ENCODE assay signal across 12 cellular contexts in genomic region chr7:132755538-132756481, GRCh38.
A peak's percentile ranks its signal among the peaks of the same experiment; 100 is the strongest.
DNase-seq lines count a peak whose midpoint lies in the region; ATAC-seq and TF ChIP-seq lines count a peak whose summit lies in the region.
"Had no signal": no experiment of that assay in that cellular context is flagged by ENCODE, and none has a peak within 500 bp of the region (broad histone marks: within the 10 kb centered on the region; RNA-seq: fewer than 3 reads in every experiment).

No MANE protein-coding gene starts in this region.

- intact Hi-C loops in left ventricle myocardium superior (cut with micrococcal nuclease), result no loop called here

- ATAC-seq in SK-N-SH treated with all-trans-retinoic acid at 6 μM for 48 hours (peak; percentile 77), left ventricle myocardium superior (peak; percentile 55), HG02588 (IDR thresholded peaks at IDR 0.05; ENCODE audit: unreplicated experiment) (no peak), HG03439 (IDR thresholded peaks at IDR 0.05; ENCODE audit: unreplicated experiment) (no peak), GM21717 (IDR thresholded peaks at IDR 0.05; ENCODE audit: unreplicated experiment) (no peak)

- peak; percentile 62 for DNase-seq in DMS53 (lab: John Stamatoyannopoulos, UW)
- DNase-seq in DMS53 treated with DMSO at 0.1 percent for 48 hours (lab: John Stamatoyannopoulos, UW; ENCODE audit: unreplicated experiment), result no peak
- no peak for DNase-seq in left ventricle myocardium superior
- DNase-seq in superior temporal gyrus (ENCODE audit: extremely low spot score), result peak; percentile 91
- DNase-seq: 8988T; activated CD4-positive, CD25-positive, alpha-beta regulatory T cell treated with anti-CD3 and anti-CD28 coated beads, Interleukin-2, amount 50 U/mL, for 72 hours; KG1; NCI-H2171 had no signal

TF ChIP-seq in SK-N-SH treated with all-trans-retinoic acid at 6 μM for 48 hours, 23 proteins besides CTCF, POLR2A, EP300 and RAD21:
- TF ChIP-seq GLIS3 (CRISPR knock-in tag; IDR thresholded peaks at IDR 0.05) (no peak), CSDC2 (CRISPR knock-in tag; IDR thresholded peaks at IDR 0.05) (no peak), ZFP3 (CRISPR knock-in tag; IDR thresholded peaks at IDR 0.05) (no peak), ZNF565 (CRISPR knock-in tag; conservative IDR thresholded peaks at IDR 0.05; ENCODE audit: low read depth) (no peak), ZNF8 (CRISPR knock-in tag; IDR thresholded peaks at IDR 0.05) (no peak), TOX (CRISPR knock-in tag; IDR thresholded peaks at IDR 0.05; ENCODE audit: borderline replicate concordance) (no peak), ZC3H10 (CRISPR knock-in tag; IDR thresholded peaks at IDR 0.05) (no peak)
- TF ChIP-seq, protein P1, sequence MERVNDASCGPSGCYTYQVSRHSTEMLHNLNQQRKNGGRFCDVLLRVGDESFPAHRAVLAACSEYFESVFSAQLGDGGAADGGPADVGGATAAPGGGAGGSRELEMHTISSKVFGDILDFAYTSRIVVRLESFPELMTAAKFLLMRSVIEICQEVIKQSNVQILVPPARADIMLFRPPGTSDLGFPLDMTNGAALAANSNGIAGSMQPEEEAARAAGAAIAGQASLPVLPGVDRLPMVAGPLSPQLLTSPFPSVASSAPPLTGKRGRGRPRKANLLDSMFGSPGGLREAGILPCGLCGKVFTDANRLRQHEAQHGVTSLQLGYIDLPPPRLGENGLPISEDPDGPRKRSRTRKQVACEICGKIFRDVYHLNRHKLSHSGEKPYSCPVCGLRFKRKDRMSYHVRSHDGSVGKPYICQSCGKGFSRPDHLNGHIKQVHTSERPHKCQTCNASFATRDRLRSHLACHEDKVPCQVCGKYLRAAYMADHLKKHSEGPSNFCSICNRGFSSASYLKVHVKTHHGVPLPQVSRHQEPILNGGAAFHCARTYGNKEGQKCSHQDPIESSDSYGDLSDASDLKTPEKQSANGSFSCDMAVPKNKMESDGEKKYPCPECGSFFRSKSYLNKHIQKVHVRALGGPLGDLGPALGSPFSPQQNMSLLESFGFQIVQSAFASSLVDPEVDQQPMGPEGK (CRISPR knock-in tag; IDR thresholded peaks at IDR 0.05; ENCODE audit: borderline replicate concordance), result no peak
TF ChIP-seq in SK-N-SH treated with all-trans-retinoic acid at 6 μM for 48 hours: peak in this region for 0.

Comparison
In these comparisons a context has a peak if more than half of its experiments do, and no peak if none do; other contexts are left out.
1. DNase-seq: peak in DMS53 (single experiment) and superior temporal gyrus (single experiment); none in DMS53 treated with DMSO at 0.1 percent for 48 hours (single experiment) and left ventricle myocardium superior (single experiment).
2. ATAC-seq: peak in SK-N-SH treated with all-trans-retinoic acid at 6 μM for 48 hours (single experiment) and left ventricle myocardium superior (single experiment); none in HG02588 (single experiment), HG03439 (single experiment) and GM21717 (single experiment).